13 cellular contexts compared by ENCODE assay signal in the genomic region with DNA sequence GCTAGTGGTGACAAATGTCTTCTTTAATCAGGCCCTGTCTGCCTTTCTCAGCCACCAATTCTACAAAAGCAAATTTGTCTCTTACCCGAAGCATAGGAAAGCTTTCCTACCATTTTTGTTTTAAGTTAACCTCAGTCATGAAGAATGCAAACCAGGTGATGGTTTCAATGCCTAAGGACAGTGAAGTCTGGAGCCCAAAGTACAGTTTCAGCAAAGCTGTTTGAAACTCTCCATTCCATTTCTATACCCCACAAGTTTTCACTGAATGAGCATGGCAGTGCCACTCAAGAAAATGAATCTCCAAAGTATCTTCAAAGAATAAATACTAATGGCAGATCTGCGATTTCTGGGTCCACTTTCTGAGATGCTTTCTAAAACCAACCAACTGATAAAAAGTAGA. TPM values are rescaled to one million over a fixed set of nuclear protein-coding genes. Genes with fewer than 3 reads are reported as not detected.
A peak's percentile ranks its signal among the peaks of the same experiment; 100 is the strongest.
DNase-seq lines count a peak whose midpoint lies in the region; ATAC-seq and TF ChIP-seq lines count a peak whose summit lies in the region.
"Had no signal": no experiment of that assay in that cellular context is flagged by ENCODE, and none has a peak within 500 bp of the region (broad histone marks: within the 10 kb centered on the region; RNA-seq: fewer than 3 reads in every experiment).

No MANE protein-coding gene starts in this region.

- TF ChIP-seq RAD21 in HCT116 (IDR thresholded peaks at IDR 0.05; ENCODE audit: low read depth), result no peak

- CTCF ChIA-PET in HCT116 (lab: Charles Lee), result no interaction called here

- no peak overlapping the region for H3K4me3 Mint-ChIP-seq in natural killer cell
- H3K4me3 Mint-ChIP-seq in effector memory CD8-positive, alpha-beta T cell, result no peak overlapping the region
- H3K4me3 Mint-ChIP-seq: CD14-positive monocyte; CD8-positive, alpha-beta T cell had no signal

- H2AFZ ChIP-seq in HCT116 (ENCODE audit: low read depth, low read length, poor library complexity, severe bottlenecking), result no peak overlapping the region

- H3K79me2 ChIP-seq in HCT116 (ENCODE audit: insufficient read depth, low read length), result no peaks in the 10 kb centered on the region

- H4K20me1 ChIP-seq in HCT116 (ENCODE audit: insufficient read depth), result no peaks in the 10 kb centered on the region

- no peaks in the 10 kb centered on the region for H3K9me3 Mint-ChIP-seq in natural killer cell
- H3K9me3 Mint-ChIP-seq in effector memory CD8-positive, alpha-beta T cell, result no peaks in the 10 kb centered on the region
- H3K9me3 Mint-ChIP-seq: CD14-positive monocyte; CD8-positive, alpha-beta T cell had no signal

- RAD21 ChIA-PET in HCT116 (lab: Charles Lee; ENCODE audit: low non-redundant PET in 1 of 2, low total read pairs in 2 of 2, uncharacterized antibody in 2 of 2, unreplicated experiment in 2 of 2), result no interaction called here

- POLR2A ChIA-PET in HCT116 (lab: Charles Lee), result no interaction called here

- H3K27me3 ChIP-seq in HCT116 (ENCODE audit: insufficient read depth, low read length) (no peaks in the 10 kb centered on the region), dorsolateral prefrontal cortex (no peaks in the 10 kb centered on the region)

- H3K27me3 Mint-ChIP-seq in natural killer cell (ENCODE audit: low read depth in 2 of 2), result no peaks in the 10 kb centered on the region
- no peaks in the 10 kb centered on the region for H3K27me3 Mint-ChIP-seq in effector memory CD8-positive, alpha-beta T cell

- H3K36me3 ChIP-seq in HCT116 (ENCODE audit: control insufficient read depth in 1 of 2, insufficient read depth in 2 of 2, low read length in 2 of 2), result no peaks in the 10 kb centered on the region
- peaks cover 62% of the 10 kb centered on the region for H3K36me3 ChIP-seq in SK-N-MC (ENCODE audit: insufficient read depth, low read length)

- H3K9me3 ChIP-seq in HCT116 (ENCODE audit: control insufficient read depth in 1 of 2, insufficient read depth in 1 of 2, low read depth in 1 of 2, low read length in 2 of 2) (no peaks in the 10 kb centered on the region), SK-N-MC (ENCODE audit: low read depth, low read length) (no peaks in the 10 kb centered on the region)
- H3K9me3 ChIP-seq: A549 had no signal

- H3K4me1 ChIP-seq in HCT116 (ENCODE audit: control insufficient read depth in 1 of 2, insufficient read depth in 2 of 2, low read length in 2 of 2), result no peaks in the 10 kb centered on the region
- H3K4me1 ChIP-seq: A549 had no signal

- no peaks in the 10 kb centered on the region for H3K9me2 ChIP-seq in HCT116 (ENCODE audit: insufficient read depth)

- intact Hi-C loops in HCT116 (cut with micrococcal nuclease) (no loop called here), dorsolateral prefrontal cortex (cut with DNase I) (no loop called here), natural killer cell (cut with micrococcal nuclease) (no loop called here)

- no peak overlapping the region for H3K4me2 ChIP-seq in HCT116 (ENCODE audit: low read length)
- H3K4me2 ChIP-seq: A549 had no signal

- H3K4me3 ChIP-seq in HCT116 (replicated peaks in 1 of 2; ENCODE audit: low read depth in 1 of 2, low read length in 2 of 2) (no peak overlapping the region), SK-N-MC (no peak overlapping the region), dorsolateral prefrontal cortex (no peak overlapping the region)
- H3K4me3 ChIP-seq: A549 had no signal

- H3K4me1 Mint-ChIP-seq in natural killer cell, result no peaks in the 10 kb centered on the region
- H3K4me1 Mint-ChIP-seq in effector memory CD8-positive, alpha-beta T cell (ENCODE audit: low read depth in 2 of 2), result no peaks in the 10 kb centered on the region
- H3K4me1 Mint-ChIP-seq: CD14-positive monocyte had no signal

- TSS peak; percentile 39 for BruUV-seq in HCT116 (replicated peaks; lab: Mats Ljungman, UMichigan)

- DNase-seq in HCT116 (ENCODE audit: low read depth, low spot score), result no peak
- no peak for DNase-seq in SK-N-MC (ENCODE audit: low read depth, low spot score)
- no peak for DNase-seq in dorsolateral prefrontal cortex
- DNase-seq in NCI-H510A treated with DMSO at 0.1 percent for 48 hours (lab: John Stamatoyannopoulos, UW), result no peak
- no peak for DNase-seq in natural killer cell
- DNase-seq in effector memory CD8-positive, alpha-beta T cell, result no peak
- DNase-seq: CD8-positive, alpha-beta T cell; COR-L47; DMS53 had no signal

- H3K36me3 Mint-ChIP-seq in natural killer cell, result no peaks in the 10 kb centered on the region
- H3K36me3 Mint-ChIP-seq in effector memory CD8-positive, alpha-beta T cell (ENCODE audit: insufficient read depth), result no peaks in the 10 kb centered on the region

- no peak for TF ChIP-seq POLR2A in HCT116 (IDR thresholded peaks at IDR 0.05; ENCODE audit: borderline replicate concordance, extremely low read depth, insufficient read depth, insufficient read length)

- H3K27ac ChIP-seq in HCT116 (ENCODE audit: low read depth, low read length) (no peak overlapping the region), SK-N-MC (0 out of 2 replicates have a peak overlapping the region, but pooled peaks have one; percentile 26), dorsolateral prefrontal cortex (peak overlapping the region in 53 of 59 donors; percentile 2 to 100 (median 95)), temporal lobe (ENCODE audit: low read depth, low read length) (peak overlapping the region; percentile 82)
- H3K27ac ChIP-seq: A549 had no signal

- no peak for TF ChIP-seq CTCF in HCT116 (IDR thresholded peaks at IDR 0.05 in 2 of 3, conservative IDR thresholded peaks at IDR 0.05 in 1 of 3; ENCODE audit: borderline replicate concordance in 1 of 3, insufficient read depth in 1 of 3, low read depth in 2 of 3, low read length in 2 of 3)
- no peak for TF ChIP-seq CTCF in dorsolateral prefrontal cortex (IDR thresholded peaks at IDR 0.05 in 54 of 56, conservative IDR thresholded peaks at IDR 0.05 in 2 of 56; ENCODE audit: low read depth in 1 of 56, partially characterized antibody in 56 of 56)
- TF ChIP-seq CTCF in natural killer cell (IDR thresholded peaks at IDR 0.05), result no peak

- no peak overlapping the region for H3K9ac ChIP-seq in HCT116 (ENCODE audit: low read length)
- H3K9ac ChIP-seq in SK-N-MC (ENCODE audit: insufficient read length), result no peak overlapping the region

- ATAC-seq in HCT116, result no peak
- ATAC-seq in natural killer cell, result no peak
- ATAC-seq in effector memory CD8-positive, alpha-beta T cell (replicated peaks), result no peak
- ATAC-seq: A549; CD8-positive, alpha-beta T cell; HepG2 had no signal

- no peak overlapping the region for H3K27ac Mint-ChIP-seq in natural killer cell
- no peak overlapping the region for H3K27ac Mint-ChIP-seq in effector memory CD8-positive, alpha-beta T cell
- H3K27ac Mint-ChIP-seq: CD14-positive monocyte; CD8-positive, alpha-beta T cell had no signal

TF ChIP-seq in HCT116, 20 proteins besides CTCF, POLR2A, EP300 and RAD21 (continues in another document):
- TF ChIP-seq SP1 (IDR thresholded peaks at IDR 0.05; ENCODE audit: low read depth) (no peak), ZNF274 (IDR thresholded peaks at IDR 0.05; ENCODE audit: low read depth, low read length) (no peak), EZH2 (IDR thresholded peaks at IDR 0.05) (no peak), EGR1 (IDR thresholded peaks at IDR 0.05; ENCODE audit: low read depth) (no peak), ZFX (IDR thresholded peaks at IDR 0.05) (no peak), YY1 (IDR thresholded peaks at IDR 0.05; ENCODE audit: extremely low read depth, insufficient replicate concordance, low read depth, low read length) (no peak), ELF1 (IDR thresholded peaks at IDR 0.05; ENCODE audit: borderline replicate concordance, low read depth) (no peak), CBX3 (IDR thresholded peaks at IDR 0.05; ENCODE audit: low read depth) (no peak), SIN3A (IDR thresholded peaks at IDR 0.05; ENCODE audit: low read depth) (no peak), CEBPB (IDR thresholded peaks at IDR 0.05; ENCODE audit: low read depth) (no peak), FOSL1 (IDR thresholded peaks at IDR 0.05; ENCODE audit: low read depth) (no peak)
- TF ChIP-seq, protein P1, sequence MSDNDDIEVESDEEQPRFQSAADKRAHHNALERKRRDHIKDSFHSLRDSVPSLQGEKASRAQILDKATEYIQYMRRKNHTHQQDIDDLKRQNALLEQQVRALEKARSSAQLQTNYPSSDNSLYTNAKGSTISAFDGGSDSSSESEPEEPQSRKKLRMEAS (IDR thresholded peaks at IDR 0.05), result no peak
- TF ChIP-seq, protein P2, sequence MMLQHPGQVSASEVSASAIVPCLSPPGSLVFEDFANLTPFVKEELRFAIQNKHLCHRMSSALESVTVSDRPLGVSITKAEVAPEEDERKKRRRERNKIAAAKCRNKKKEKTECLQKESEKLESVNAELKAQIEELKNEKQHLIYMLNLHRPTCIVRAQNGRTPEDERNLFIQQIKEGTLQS (IDR thresholded peaks at IDR 0.05), result no peak
- TF ChIP-seq, protein P3, sequence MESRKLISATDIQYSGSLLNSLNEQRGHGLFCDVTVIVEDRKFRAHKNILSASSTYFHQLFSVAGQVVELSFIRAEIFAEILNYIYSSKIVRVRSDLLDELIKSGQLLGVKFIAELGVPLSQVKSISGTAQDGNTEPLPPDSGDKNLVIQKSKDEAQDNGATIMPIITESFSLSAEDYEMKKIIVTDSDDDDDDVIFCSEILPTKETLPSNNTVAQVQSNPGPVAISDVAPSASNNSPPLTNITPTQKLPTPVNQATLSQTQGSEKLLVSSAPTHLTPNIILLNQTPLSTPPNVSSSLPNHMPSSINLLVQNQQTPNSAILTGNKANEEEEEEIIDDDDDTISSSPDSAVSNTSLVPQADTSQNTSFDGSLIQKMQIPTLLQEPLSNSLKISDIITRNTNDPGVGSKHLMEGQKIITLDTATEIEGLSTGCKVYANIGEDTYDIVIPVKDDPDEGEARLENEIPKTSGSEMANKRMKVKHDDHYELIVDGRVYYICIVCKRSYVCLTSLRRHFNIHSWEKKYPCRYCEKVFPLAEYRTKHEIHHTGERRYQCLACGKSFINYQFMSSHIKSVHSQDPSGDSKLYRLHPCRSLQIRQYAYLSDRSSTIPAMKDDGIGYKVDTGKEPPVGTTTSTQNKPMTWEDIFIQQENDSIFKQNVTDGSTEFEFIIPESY (IDR thresholded peaks at IDR 0.05; ENCODE audit: extremely low read depth, insufficient replicate concordance, low read length), result no peak

RNA-seq across cellular contexts. Expression of a gene that starts 23.9 kb away (rescaled TPM):
- total RNA-seq in HCT116 (2021; ENCODE audit: unreplicated experiment) (19.9 TPM), dorsolateral prefrontal cortex (10 to 100 TPM in 112 of 120 experiments, 1 to 10 TPM in 8; 6.0 to 34.8 (median 15.9) TPM), temporal lobe (6.1 TPM), natural killer cell (1 to 10 TPM; 3.5 to 5.6 (median 4.5) TPM)
- polyA plus RNA-seq in HCT116 (2012), result 9.1 and 11.2 TPM in 2 replicates

RNA-seq across cellular contexts. Expression of a gene that starts 25.8 kb away (rescaled TPM):
- 60.7 TPM for total RNA-seq in HCT116 (2021; ENCODE audit: unreplicated experiment)
- polyA plus RNA-seq in HCT116 (2012), result 19.7 and 24.4 TPM in 2 replicates
- total RNA-seq in dorsolateral prefrontal cortex, result 100 to 1,000 TPM in 101 of 120 experiments, 10 to 100 TPM in 19; 53.1 to 690 (median 173) TPM
- total RNA-seq in temporal lobe, result 59.7 TPM
- 100 to 1,000 TPM in 2 of 3 donors, 10 to 100 TPM in 1; 86.9 to 113 (median 102) TPM for total RNA-seq in natural killer cell
